Comparison of ENCODE assay signal across 1 cellular context in genomic region chr2:30113617-30114293, GRCh38.
TF ChIP-seq lines count a peak whose summit lies in the region.

No MANE protein-coding gene starts in this region.

TF ChIP-seq in IMR-90, 13 proteins besides CTCF, POLR2A, EP300 and RAD21 (continued from another document):
- TF ChIP-seq MAFK (IDR thresholded peaks at IDR 0.05; ENCODE audit: low read depth, low read length) = 0 out of 2 replicates have a peak, but pooled peaks have one; percentile 12
- TF ChIP-seq ELK1 (IDR thresholded peaks at IDR 0.05; ENCODE audit: borderline replicate concordance, low read depth, low read length) = no peak
- TF ChIP-seq RCOR1 (IDR thresholded peaks at IDR 0.05; ENCODE audit: insufficient replicate concordance, low read length) = no peak
- 0 out of 2 replicates have a peak, but pooled peaks have one; percentile 26 for TF ChIP-seq MAZ (IDR thresholded peaks at IDR 0.05; ENCODE audit: borderline replicate concordance, low read depth, low read length)
